ENCODE assay signal across 12 cellular contexts in genomic region chr21:46202592-46203202, GRCh38. TPM values are rescaled to one million over a fixed set of nuclear protein-coding genes. Genes with fewer than 3 reads are reported as not detected.
DNase-seq lines count a peak whose midpoint lies in the region; ATAC-seq and TF ChIP-seq lines count a peak whose summit lies in the region.
"Had no signal": no experiment of that assay in that cellular context is flagged by ENCODE, and none has a peak within 500 bp of the region (broad histone marks: within the 10 kb centered on the region; RNA-seq: fewer than 3 reads in every experiment).

No MANE protein-coding gene starts in this region.

- intact Hi-C loops in colonic mucosa (cut with DNase I), result no loop called here

- no peaks in the 10 kb centered on the region for H3K27me3 Mint-ChIP-seq in effector memory CD8-positive, alpha-beta T cell
- no peaks in the 10 kb centered on the region for H3K27me3 Mint-ChIP-seq in naive thymus-derived CD8-positive, alpha-beta T cell
- H3K27me3 Mint-ChIP-seq: B cell; natural killer cell treated with Interleukin-12 subunit alpha and Interleukin-12 subunit beta and Interleukin-15 and Interleukin-18, amount 100 ng/mL, for 72 hours had no signal

- 64% methylated on average over 6 of the region's 6 CpGs for WGBS in HUES64

- H3K36me3 ChIP-seq in HUES64 (ENCODE audit: insufficient read depth, low read length), result peaks cover 74% of the 10 kb centered on the region
- H3K36me3 ChIP-seq in colonic mucosa, result peaks cover 6% of the 10 kb centered on the region

- ATAC-seq in effector memory CD8-positive, alpha-beta T cell (replicated peaks), result no peak
- ATAC-seq in naive thymus-derived CD8-positive, alpha-beta T cell, result no peak
- ATAC-seq: natural killer cell treated with Interleukin-12 subunit alpha and Interleukin-12 subunit beta and Interleukin-15 and Interleukin-18, amount 100 ng/mL, for 72 hours had no signal

- H3K9ac ChIP-seq in HUES64 (ENCODE audit: low read depth, low read length), result no peak overlapping the region
- H3K9ac ChIP-seq in colonic mucosa (ENCODE audit: low read depth in 2 of 2, low read length in 2 of 2), result no peak overlapping the region

- DNase-seq in effector memory CD8-positive, alpha-beta T cell, result no peak
- peak in 1 of 10 donors; percentile 6 for DNase-seq in naive thymus-derived CD8-positive, alpha-beta T cell
- DNase-seq in DMS 273 (lab: John Stamatoyannopoulos, UW; ENCODE audit: unreplicated experiment), result no peak
- DNase-seq in colonic mucosa, result no peak
- DNase-seq in ureter (ENCODE audit: low spot score), result no peak
- DNase-seq: activated CD4-positive, alpha-beta T cell treated with anti-CD3 and anti-CD28 coated beads, Interleukin-2, amount 50 U/mL, for 1 hour; KG1; NCI-H1436; NCI-H510A treated with DMSO at 0.1 percent for 48 hours had no signal

- POLR2A ChIA-PET in naive thymus-derived CD8-positive, alpha-beta T cell (lab: Charles Lee), result no interaction called here

- H3K9me3 Mint-ChIP-seq in effector memory CD8-positive, alpha-beta T cell, result no peaks in the 10 kb centered on the region
- no peaks in the 10 kb centered on the region for H3K9me3 Mint-ChIP-seq in naive thymus-derived CD8-positive, alpha-beta T cell
- H3K9me3 Mint-ChIP-seq: natural killer cell treated with Interleukin-12 subunit alpha and Interleukin-12 subunit beta and Interleukin-15 and Interleukin-18, amount 100 ng/mL, for 72 hours had no signal

- no peak overlapping the region for H3K4me3 Mint-ChIP-seq in effector memory CD8-positive, alpha-beta T cell
- peak overlapping the region in 1 of 10 donors; percentile 17 for H3K4me3 Mint-ChIP-seq in naive thymus-derived CD8-positive, alpha-beta T cell
- H3K4me3 Mint-ChIP-seq: B cell; natural killer cell treated with Interleukin-12 subunit alpha and Interleukin-12 subunit beta and Interleukin-15 and Interleukin-18, amount 100 ng/mL, for 72 hours had no signal

- H3K4me1 ChIP-seq in HUES64 (ENCODE audit: insufficient read depth, low read length), result no peaks in the 10 kb centered on the region
- H3K4me1 ChIP-seq in colonic mucosa, result no peaks in the 10 kb centered on the region

- H3K27me3 ChIP-seq in HUES64 (ENCODE audit: insufficient read depth, low read length) (no peaks in the 10 kb centered on the region), colonic mucosa (no peaks in the 10 kb centered on the region)

- peak overlapping the region; percentile 64; the same call in 1 of the 2 replicates for H3K27ac ChIP-seq in HUES64 (ENCODE audit: low read depth, low read length)
- H3K27ac ChIP-seq in colonic mucosa, result no peak overlapping the region

- peaks cover 35% of the 10 kb centered on the region for H3K36me3 Mint-ChIP-seq in effector memory CD8-positive, alpha-beta T cell (ENCODE audit: insufficient read depth)
- peaks cover 7 to 74% (median 21%) of the 10 kb centered on the region in 3 donors for H3K36me3 Mint-ChIP-seq in naive thymus-derived CD8-positive, alpha-beta T cell

- peak overlapping the region; percentile 27 to 33 for H3K27ac Mint-ChIP-seq in effector memory CD8-positive, alpha-beta T cell
- peak overlapping the region in 7 of 10 donors; percentile 34 to 85 (median 60) for H3K27ac Mint-ChIP-seq in naive thymus-derived CD8-positive, alpha-beta T cell
- H3K27ac Mint-ChIP-seq: B cell; natural killer cell treated with Interleukin-12 subunit alpha and Interleukin-12 subunit beta and Interleukin-15 and Interleukin-18, amount 100 ng/mL, for 72 hours had no signal

- no peak overlapping the region for H3K4me3 ChIP-seq in HUES64 (ENCODE audit: low read length)
- no peak overlapping the region for H3K4me3 ChIP-seq in colonic mucosa

- H3K9me3 ChIP-seq in HUES64 (ENCODE audit: insufficient read depth, low read depth, low read length) (no peaks in the 10 kb centered on the region), colonic mucosa (no peaks in the 10 kb centered on the region)

- TF ChIP-seq CTCF in colonic mucosa (IDR thresholded peaks at IDR 0.05), result no peak

- H3K4me1 Mint-ChIP-seq in effector memory CD8-positive, alpha-beta T cell (ENCODE audit: low read depth in 2 of 2), result peaks cover 0 to 6% of the 10 kb centered on the region in 2 donors
- H3K4me1 Mint-ChIP-seq in naive thymus-derived CD8-positive, alpha-beta T cell, result no peaks in the 10 kb centered on the region
- H3K4me1 Mint-ChIP-seq: B cell had no signal

RNA-seq across cellular contexts. Expression of gene SPATC1L, which starts 18.4 kb away (rescaled TPM):
- 37.0 TPM for polyA plus RNA-seq in HUES64 (2013, experiment 1 of 2)
- 48.2 TPM for polyA plus RNA-seq in HUES64 (2013, experiment 2 of 2)
- 10 to 100 TPM; 11.2 TPM for total RNA-seq in naive thymus-derived CD8-positive, alpha-beta T cell
- polyA plus RNA-seq in naive thymus-derived CD8-positive, alpha-beta T cell, result 10 to 100 TPM; 13.0 to 20.5 (median 13.6) TPM
- 1 to 10 TPM; 6.2 to 6.9 TPM for total RNA-seq in colonic mucosa
- 12.3 TPM for total RNA-seq in ureter

RNA-seq across cellular contexts. Expression of gene LSS, which starts 25.9 kb away (rescaled TPM):
- 76.3 TPM for polyA plus RNA-seq in HUES64 (2013, experiment 1 of 2)
- polyA plus RNA-seq in HUES64 (2013, experiment 2 of 2), result 76.4 TPM
- total RNA-seq in naive thymus-derived CD8-positive, alpha-beta T cell, result 10 to 100 TPM; 43.6 to 47.6 TPM
- 10 to 100 TPM; 12.3 to 14.6 (median 14.3) TPM for polyA plus RNA-seq in naive thymus-derived CD8-positive, alpha-beta T cell
- total RNA-seq in colonic mucosa (100 to 1,000 TPM in 1 of 2 donors, 10 to 100 TPM in 1; 78.2 to 142 TPM), ureter (49.0 TPM)

RNA-seq across cellular contexts. Expression of gene FTCD, which starts 47.3 kb away (rescaled TPM):
- 0.70 TPM for polyA plus RNA-seq in HUES64 (2013, experiment 1 of 2)
- polyA plus RNA-seq in HUES64 (2013, experiment 2 of 2), result 1.3 TPM
- total RNA-seq in naive thymus-derived CD8-positive, alpha-beta T cell, result 1 to 10 TPM; 2.1 to 2.2 TPM
- polyA plus RNA-seq in naive thymus-derived CD8-positive, alpha-beta T cell, result not detected
- total RNA-seq in colonic mucosa (1 to 10 TPM in 1 of 2 donors, under 1 TPM in 1; 0.45 to 4.2 TPM), ureter (0.91 TPM)
- total RNA-seq: natural killer cell treated with Interleukin-12 subunit alpha and Interleukin-12 subunit beta and Interleukin-15 and Interleukin-18, amount 100 ng/mL, for 72 hours had no signal
